In the genomic region with DNA sequence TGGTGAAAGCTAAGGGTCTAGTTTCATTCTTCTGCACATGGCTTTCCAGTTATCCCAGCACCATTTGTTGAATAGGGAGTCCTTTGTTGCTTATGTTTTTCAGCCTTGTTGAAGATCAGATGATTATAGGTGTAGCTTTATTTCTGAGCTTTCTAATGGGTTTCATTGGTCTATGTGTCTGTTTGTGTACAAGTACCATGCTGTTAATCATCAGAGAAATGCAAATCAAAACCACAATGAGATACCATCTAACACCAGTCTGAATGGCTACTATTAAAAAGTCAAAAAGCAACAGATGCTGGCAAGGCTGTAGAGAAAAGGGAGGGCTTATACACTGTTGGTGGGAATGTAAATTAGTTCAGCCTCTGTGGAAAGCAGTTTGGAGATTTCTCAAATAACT, we compare ENCODE assay signal across 20 cellular contexts.
"Had no signal": no experiment of that assay in that cellular context is flagged by ENCODE, and none has a peak within 500 bp of the region (broad histone marks: within the 10 kb centered on the region; RNA-seq: fewer than 3 reads in every experiment).

No MANE protein-coding gene starts in this region.

- ATAC-seq: heart left ventricle, left colon, left ventricle myocardium superior, pancreas, right cardiac atrium had no signal

- H3K4me3 ChIP-seq: heart left ventricle, lung, pancreas, stomach, thoracic aorta, transverse colon had no signal

- DNase-seq: effector CD4-positive, alpha-beta T cell; endodermal cell; erythroblast; heart left ventricle; hippocampal formation; left colon; left ventricle myocardium superior; mesendoderm; naive B cell; occipital lobe; pancreas; right cardiac atrium; small intestine; stimulated activated CD4-positive, alpha-beta T cell treated with anti-CD3 and anti-CD28 coated beads, Interleukin-12 subunit alpha, Interleukin-12 subunit beta, amount 100 ng/mL, for 4 hours; stimulated activated naive CD4-positive, alpha-beta T cell; stomach; substantia nigra; transverse colon had no signal
